In the genomic region with DNA sequence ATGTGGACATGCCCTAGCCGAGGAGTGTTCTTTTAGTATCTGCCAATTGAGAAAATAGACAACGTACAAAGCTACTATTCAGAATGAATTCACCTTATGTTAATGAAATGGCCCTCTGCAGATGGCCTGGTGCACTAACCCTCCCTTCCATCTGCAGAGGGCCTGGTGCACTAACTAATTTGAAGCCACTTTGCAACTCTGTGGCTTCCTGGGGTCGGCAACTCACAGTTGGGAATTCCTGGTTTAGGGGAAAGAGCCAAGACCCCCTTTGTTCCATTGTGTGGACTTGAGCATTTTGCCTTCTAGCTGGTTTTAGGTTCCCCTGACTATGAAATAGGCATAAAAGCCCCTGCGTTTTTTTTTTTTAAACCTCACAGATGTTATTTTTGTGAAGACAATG, we compare ENCODE assay signal across 16 cellular contexts.
DNase-seq lines count a peak whose midpoint lies in the region; ATAC-seq and TF ChIP-seq lines count a peak whose summit lies in the region.
"Had no signal": no experiment of that assay in that cellular context is flagged by ENCODE, and none has a peak within 500 bp of the region (broad histone marks: within the 10 kb centered on the region; RNA-seq: fewer than 3 reads in every experiment).

No MANE protein-coding gene starts in this region.

- H3K4ac ChIP-seq in H9 (ENCODE audit: low read depth, low read length), result no peak overlapping the region
- no peak overlapping the region for H3K4ac ChIP-seq in trophoblast cell (ENCODE audit: low read depth, low read length)

- H3K27ac Mint-ChIP-seq in H9, result no peak overlapping the region; a peak in 1 of 7 replicates
- H3K27ac Mint-ChIP-seq in endodermal cell, result no peak overlapping the region
- no peak overlapping the region for H3K27ac Mint-ChIP-seq in osteocyte (ENCODE audit: unreplicated experiment)
- H3K27ac Mint-ChIP-seq: CD8-positive, alpha-beta T cell had no signal

- no peaks in the 10 kb centered on the region for H3K23me2 ChIP-seq in H9 (ENCODE audit: insufficient read length, low read depth, low read length, poor library complexity, severe bottlenecking)

- H3K27ac ChIP-seq in H9 (ENCODE audit: insufficient read length, low read depth, low read length) (no peak overlapping the region), endodermal cell (ENCODE audit: low read depth, low read length) (peak overlapping the region; percentile 30), trophoblast cell (ENCODE audit: low read depth, low read length) (no peak overlapping the region)
- H3K27ac ChIP-seq: BLaER1 treated with 17β-estradiol and CSF1 and Interleukin-3, amounts not matched to agents 10 nM and 100 nM had no signal

- H2AFZ ChIP-seq in H9 (ENCODE audit: low read length), result no peak overlapping the region
- H2AFZ ChIP-seq in trophoblast cell (ENCODE audit: insufficient read depth, low read length, poor library complexity), result no peak overlapping the region

- no CpG with 5 or more reads among the region's 4 CpGs for WGBS in H9 (ENCODE audit: extremely low coverage, insufficient read length, low lambda C conversion rate)
- 23 to 37% methylated on average over 3 of the region's 4 CpGs for WGBS in endodermal cell (ENCODE audit: insufficient coverage in 1 of 2, insufficient read length in 1 of 2), 2 experiments
- WGBS in trophoblast cell (ENCODE audit: extremely low coverage, insufficient coverage, insufficient read length), result no CpG with 5 or more reads among the region's 4 CpGs

- H3K14ac ChIP-seq in H9 (ENCODE audit: insufficient read depth, low read length) (no peak overlapping the region), trophoblast cell (ENCODE audit: low read length) (no peak overlapping the region)

- H2BK5ac ChIP-seq in H9 (ENCODE audit: insufficient read length, low read length) (no peak overlapping the region), trophoblast cell (ENCODE audit: low read depth, low read length, poor library complexity) (no peak overlapping the region)

- no peaks in the 10 kb centered on the region for H3K79me2 ChIP-seq in H9 (ENCODE audit: insufficient read depth, low read length)
- no peaks in the 10 kb centered on the region for H3K79me2 ChIP-seq in trophoblast cell (ENCODE audit: control insufficient read depth, insufficient read depth, low read length, poor library complexity)

- H3K27me3 ChIP-seq in H9 (ENCODE audit: insufficient read depth, low read length), result peaks cover 67% of the 10 kb centered on the region
- H3K27me3 ChIP-seq in endodermal cell (ENCODE audit: control insufficient read depth, insufficient read depth, low read length, poor library complexity, severe bottlenecking), result peaks cover 44% of the 10 kb centered on the region
- no peaks in the 10 kb centered on the region for H3K27me3 ChIP-seq in trophoblast cell (ENCODE audit: insufficient read depth, low read length)
- H3K27me3 ChIP-seq: BLaER1 treated with 17β-estradiol and CSF1 and Interleukin-3, amounts not matched to agents 10 nM and 100 nM had no signal

- H2BK20ac ChIP-seq in H9 (ENCODE audit: low read depth, low read length, poor library complexity, severe bottlenecking), result no peak overlapping the region

- H2AK5ac ChIP-seq in H9 (ENCODE audit: insufficient read length, low read length) (no peak overlapping the region), trophoblast cell (ENCODE audit: low read length) (no peak overlapping the region)

- H2BK120ac ChIP-seq in H9 (ENCODE audit: low read depth, low read length, poor library complexity, severe bottlenecking) (no peak overlapping the region), trophoblast cell (ENCODE audit: insufficient read depth, low read length, poor library complexity) (peak overlapping the region; percentile 59)

- H4K91ac ChIP-seq in H9 (ENCODE audit: insufficient read length, low read depth, low read length), result no peak overlapping the region
- peak overlapping the region; percentile 32 for H4K91ac ChIP-seq in trophoblast cell (ENCODE audit: low read depth, low read length)

- no peak overlapping the region for H4K5ac ChIP-seq in H9 (ENCODE audit: insufficient read length, low read depth, low read length)

- peak; percentile 70 for DNase-seq in H9
- DNase-seq in endodermal cell, result peak; percentile 84
- DNase-seq in iPS-NIHi7 (ENCODE audit: extremely low spot score), result peak; percentile 49
- no peak for DNase-seq in trophoblast cell
- no peak for DNase-seq in osteocyte (ENCODE audit: extremely low spot score, unreplicated experiment)
- no peak for DNase-seq in NOMO-1 treated with dmso at 0.1 percent for 144 hours (lab: John Stamatoyannopoulos, UW; ENCODE audit: unreplicated experiment)
- DNase-seq: CD8-positive, alpha-beta T cell; DMS79; KG1; NCI-H1417; NCI-H187; NCI-H2227 treated with DMSO at 0.1 percent for 48 hours; NCI-H510A treated with DMSO at 0.1 percent for 48 hours; NCI-H774 had no signal

- H3K4me3 Mint-ChIP-seq in H9, result peak overlapping the region in 1 of 2 experiments; percentile 69; a peak in 2 of 5 replicates
- no peak overlapping the region for H3K4me3 Mint-ChIP-seq in endodermal cell
- no peak overlapping the region for H3K4me3 Mint-ChIP-seq in osteocyte (ENCODE audit: unreplicated experiment)
- H3K4me3 Mint-ChIP-seq: CD8-positive, alpha-beta T cell had no signal

- no peak overlapping the region for H3K56ac ChIP-seq in H9 (ENCODE audit: insufficient read length, low read depth, low read length)

- TF ChIP-seq CTCF in H9 (conservative IDR thresholded peaks at IDR 0.05), result no peak
- TF ChIP-seq CTCF in endodermal cell (conservative IDR thresholded peaks at IDR 0.05), result no peak
- no peak for TF ChIP-seq CTCF in osteocyte (IDR thresholded peaks at IDR 0.05)

- H3K4me3 ChIP-seq in endodermal cell (ENCODE audit: low read length) (no peak overlapping the region), trophoblast cell (ENCODE audit: low read depth, low read length) (no peak overlapping the region)
- H3K4me3 ChIP-seq: BLaER1 treated with 17β-estradiol and CSF1 and Interleukin-3, amounts not matched to agents 10 nM and 100 nM had no signal

- no peak for ATAC-seq in HG02610 (IDR thresholded peaks at IDR 0.05; ENCODE audit: unreplicated experiment)
- ATAC-seq: CD8-positive, alpha-beta T cell had no signal

- H2BK15ac ChIP-seq in H9 (ENCODE audit: low read depth, low read length), result no peak overlapping the region

- no peak overlapping the region for H4K8ac ChIP-seq in H9 (replicated peaks; ENCODE audit: insufficient read length, low read depth, low read length)
- no peak overlapping the region for H4K8ac ChIP-seq in trophoblast cell (ENCODE audit: low read depth, low read length)

- H3K36me3 ChIP-seq in endodermal cell (ENCODE audit: control insufficient read depth, insufficient read depth, low read length), result no peaks in the 10 kb centered on the region
- H3K36me3 ChIP-seq in trophoblast cell (ENCODE audit: control insufficient read depth in 1 of 2, insufficient read depth in 2 of 2, low read length in 2 of 2), result no peaks in the 10 kb centered on the region
- H3K36me3 ChIP-seq: BLaER1 treated with 17β-estradiol and CSF1 and Interleukin-3, amounts not matched to agents 10 nM and 100 nM had no signal

- H4K20me1 ChIP-seq in H9 (ENCODE audit: control insufficient read depth, insufficient read depth, insufficient read length), result no peaks in the 10 kb centered on the region
- H4K20me1 ChIP-seq: BLaER1 treated with 17β-estradiol and CSF1 and Interleukin-3, amounts not matched to agents 10 nM and 100 nM had no signal

- H3K18ac ChIP-seq in H9 (ENCODE audit: insufficient read length, low read depth, low read length) (no peak overlapping the region), trophoblast cell (ENCODE audit: low read length) (no peak overlapping the region)

- H3K9ac ChIP-seq in H9 (ENCODE audit: extremely low read depth, insufficient read length, low read length) (no peak overlapping the region), endodermal cell (ENCODE audit: extremely low read depth, low read length, poor library complexity, severe bottlenecking) (no peak overlapping the region), trophoblast cell (ENCODE audit: low read length) (no peak overlapping the region)
- H3K9ac ChIP-seq: BLaER1 treated with 17β-estradiol and CSF1 and Interleukin-3, amounts not matched to agents 10 nM and 100 nM had no signal

- H3K23ac ChIP-seq in H9 (ENCODE audit: insufficient read length, low read depth, low read length), result no peak overlapping the region
- H3K23ac ChIP-seq in trophoblast cell (ENCODE audit: low read length), result no peak overlapping the region

- H3K9me3 ChIP-seq in H9 (ENCODE audit: control insufficient read depth, low read depth, low read length) (no peaks in the 10 kb centered on the region), endodermal cell (ENCODE audit: control insufficient read depth, low read length) (no peaks in the 10 kb centered on the region), trophoblast cell (ENCODE audit: insufficient read depth, low read depth, low read length) (no peaks in the 10 kb centered on the region)
- H3K9me3 ChIP-seq: BLaER1 treated with 17β-estradiol and CSF1 and Interleukin-3, amounts not matched to agents 10 nM and 100 nM had no signal

- H3K27me3 Mint-ChIP-seq in H9 (ENCODE audit: low read depth) (peaks cover 100% of the 10 kb centered on the region), endodermal cell (ENCODE audit: insufficient read depth) (peaks cover 100% of the 10 kb centered on the region), osteocyte (ENCODE audit: unreplicated experiment) (peaks cover 3% of the 10 kb centered on the region)

- H3K4me2 ChIP-seq in H9 (ENCODE audit: insufficient read depth, insufficient read length, low read length) (no peak overlapping the region), trophoblast cell (ENCODE audit: low read length) (no peak overlapping the region)

- H3K4me1 ChIP-seq in H9 (ENCODE audit: insufficient read depth, low read length), result no peaks in the 10 kb centered on the region; the same call in 1 of the 2 replicates
- H3K4me1 ChIP-seq in endodermal cell (ENCODE audit: control insufficient read depth, insufficient read depth, low read length), result no peaks in the 10 kb centered on the region
- peaks cover 16% of the 10 kb centered on the region in 2 experiments for H3K4me1 ChIP-seq in trophoblast cell (ENCODE audit: control insufficient read depth in 1 of 2, insufficient read depth in 2 of 2, low read length in 2 of 2)

- H3K79me1 ChIP-seq in H9 (ENCODE audit: insufficient read depth, low read depth, low read length, poor library complexity, severe bottlenecking), result no peaks in the 10 kb centered on the region
- H3K79me1 ChIP-seq in trophoblast cell (ENCODE audit: low read length), result peaks cover 14% of the 10 kb centered on the region

- H3K36me3 Mint-ChIP-seq in H9 (ENCODE audit: insufficient read depth in 1 of 3, low read depth in 3 of 3) (no peaks in the 10 kb centered on the region), endodermal cell (ENCODE audit: low read depth) (no peaks in the 10 kb centered on the region), osteocyte (ENCODE audit: unreplicated experiment) (no peaks in the 10 kb centered on the region)
- H3K36me3 Mint-ChIP-seq: CD8-positive, alpha-beta T cell had no signal

- H3K4me1 Mint-ChIP-seq in H9 (peaks cover 26 to 39% of the 10 kb centered on the region in 2 experiments), endodermal cell (peaks cover 35% of the 10 kb centered on the region), osteocyte (ENCODE audit: unreplicated experiment) (peaks cover 27% of the 10 kb centered on the region)

- H3K9me3 Mint-ChIP-seq in H9 (peaks cover 3 to 8% of the 10 kb centered on the region in 2 experiments; a peak in 3 of 5 replicates), endodermal cell (no peaks in the 10 kb centered on the region), osteocyte (ENCODE audit: unreplicated experiment) (no peaks in the 10 kb centered on the region)
- H3K9me3 Mint-ChIP-seq: CD8-positive, alpha-beta T cell had no signal

- no peak overlapping the region for H4K12ac ChIP-seq in trophoblast cell (ENCODE audit: low read depth, low read length)

- H3T11ph ChIP-seq in H9 (ENCODE audit: low read length), result no peak overlapping the region

- no peak overlapping the region for H2BK12ac ChIP-seq in H9 (ENCODE audit: insufficient read length, low read depth, low read length)
- H2BK12ac ChIP-seq in trophoblast cell (ENCODE audit: low read length), result no peak overlapping the region

Comparison
In these comparisons a context has a peak if more than half of its experiments do, and no peak if none do; other contexts are left out.
1. DNase-seq: peak in H9 (single experiment), endodermal cell (single experiment) and iPS-NIHi7 (single experiment); none in trophoblast cell (0 of 2), osteocyte (single experiment) and NOMO-1 treated with dmso at 0.1 percent for 144 hours (single experiment).